Comparison of ENCODE assay signal across 8 cellular contexts in the genomic region with DNA sequence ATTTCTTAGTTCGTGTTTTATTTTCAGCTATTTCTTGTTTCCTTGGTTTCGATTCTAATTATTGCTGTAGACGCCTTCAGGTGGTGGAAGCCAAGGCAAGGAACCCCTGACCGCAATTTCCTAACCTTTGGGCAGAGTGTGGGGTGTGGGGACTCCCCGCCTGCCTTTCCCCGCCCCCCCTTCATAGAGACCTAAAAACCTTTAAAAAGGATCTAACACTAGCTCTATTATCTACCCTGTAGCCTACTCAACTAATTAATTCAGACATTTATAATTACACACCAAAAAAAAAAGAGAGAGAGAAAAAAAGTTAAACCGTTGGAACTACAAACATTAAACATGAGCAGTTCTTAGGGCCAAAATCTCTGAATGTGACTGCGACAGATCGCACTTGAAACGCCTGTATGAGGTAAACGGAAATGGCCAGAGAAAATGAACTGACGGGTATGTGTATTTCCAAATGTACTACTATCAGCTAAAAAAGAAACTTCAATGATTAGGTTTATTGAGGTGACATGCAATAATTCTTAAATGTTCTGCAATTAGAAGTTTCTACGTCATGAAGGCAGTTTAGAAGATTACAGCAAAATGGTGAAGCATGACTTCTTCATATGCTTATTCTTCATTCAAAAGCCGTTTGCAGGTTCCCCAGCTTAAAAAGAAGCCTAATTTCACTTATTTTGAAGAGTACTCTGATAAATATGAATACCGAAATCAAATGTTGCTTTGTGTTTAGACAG. TPM values are rescaled to one million over a fixed set of nuclear protein-coding genes. Genes with fewer than 3 reads are reported as not detected.
DNase-seq lines count a peak whose midpoint lies in the region; ATAC-seq and TF ChIP-seq lines count a peak whose summit lies in the region.

No MANE protein-coding gene starts in this region.

- H3K4me1 ChIP-seq in heart left ventricle (peaks cover 0 to 33% (median 5%) of the 10 kb centered on the region in 12 donors), endocrine pancreas (ENCODE audit: control insufficient read depth, insufficient read depth, low read length) (peaks cover 9% of the 10 kb centered on the region), osteoblast (ENCODE audit: insufficient read depth, low read length) (peaks cover 7% of the 10 kb centered on the region)

- DNase-seq in heart left ventricle: peak in 1 of 5 donors; percentile 10
- DNase-seq in Right ventricle myocardium inferior (ENCODE audit: missing footprints): no peak
- DNase-seq in activated CD4-positive, alpha-beta T cell treated with anti-CD3 and anti-CD28 coated beads for 48 hours: peak; percentile 53
- peak; percentile 52 for DNase-seq in osteoblast (ENCODE audit: insufficient read length, low spot score, missing footprints)
- no peak for DNase-seq in HPDE6-E6E7 (ENCODE audit: extremely low spot score)
- DNase-seq in NCI-H2227 (lab: John Stamatoyannopoulos, UW; ENCODE audit: unreplicated experiment): no peak

- no peaks in the 10 kb centered on the region for H3K27me3 ChIP-seq in heart left ventricle
- H3K27me3 ChIP-seq in endocrine pancreas (ENCODE audit: control insufficient read depth, insufficient read depth, low read length): no peaks in the 10 kb centered on the region
- H3K27me3 ChIP-seq in osteoblast (ENCODE audit: insufficient read depth, low read length): no peaks in the 10 kb centered on the region

- no peak for TF ChIP-seq CTCF in heart left ventricle (IDR thresholded peaks at IDR 0.05)
- no peak for TF ChIP-seq CTCF in osteoblast (IDR thresholded peaks at IDR 0.05; ENCODE audit: extremely low read depth, low read depth, low read length)

- peak overlapping the region; percentile 45 for H3K9ac ChIP-seq in endocrine pancreas (ENCODE audit: control insufficient read depth, insufficient read depth, low read length)

- no peaks in the 10 kb centered on the region for H3K36me3 ChIP-seq in heart left ventricle
- no peaks in the 10 kb centered on the region for H3K36me3 ChIP-seq in endocrine pancreas (ENCODE audit: control insufficient read depth, insufficient read depth, low read length)
- no peaks in the 10 kb centered on the region for H3K36me3 ChIP-seq in osteoblast (ENCODE audit: insufficient read depth, low read length)

- peak overlapping the region; percentile 40 to 95 (median 84) for H3K4me3 ChIP-seq in heart left ventricle
- H3K4me3 ChIP-seq in endocrine pancreas (ENCODE audit: control insufficient read depth, insufficient read depth, low read length): peak overlapping the region; percentile 63
- peak overlapping the region; percentile 87 for H3K4me3 ChIP-seq in osteoblast (ENCODE audit: insufficient read depth, low read length)

- no peaks in the 10 kb centered on the region for H4K20me1 ChIP-seq in osteoblast (ENCODE audit: insufficient read depth, low read length)

- H3K79me2 ChIP-seq in osteoblast (ENCODE audit: insufficient read depth, low read length): no peaks in the 10 kb centered on the region

- peak overlapping the region; percentile 87 for H3K4me2 ChIP-seq in osteoblast (ENCODE audit: insufficient read depth, low read length)

- peak in 1 of 4 donors; percentile 4 for ATAC-seq in heart left ventricle
- no peak for ATAC-seq in Right ventricle myocardium inferior
- ATAC-seq in HG03432 (IDR thresholded peaks at IDR 0.05; ENCODE audit: unreplicated experiment): peak; percentile 50

- intact Hi-C loops in heart left ventricle (cut with DNase I) (loop anchor here in 5 of 10 donors (1.0 to 10.0 kb wide), 4 partner anchors 20 to 686 kb away; no protein-coding TSS in a partner anchor), Right ventricle myocardium inferior (cut with DNase I) (loop anchor here (1.0 to 5.0 kb wide), 2 partner anchors 20 to 679 kb away; a partner anchor contains a TSS)

- H3K9me3 ChIP-seq in heart left ventricle (no peaks in the 10 kb centered on the region), endocrine pancreas (ENCODE audit: control insufficient read depth, low read length) (no peaks in the 10 kb centered on the region), osteoblast (ENCODE audit: low read depth, low read length) (no peaks in the 10 kb centered on the region)

- no peak for TF ChIP-seq POLR2A in heart left ventricle (IDR thresholded peaks at IDR 0.05)

- WGBS in heart left ventricle, 4 donors: 47 to 54% (median 50%) methylated on average over 15 of the region's 15 CpGs

- H2AFZ ChIP-seq in osteoblast (ENCODE audit: low read length): peak overlapping the region; percentile 99

- peak overlapping the region; percentile 72 to 95 (median 90) for H3K27ac ChIP-seq in heart left ventricle
- H3K27ac ChIP-seq in osteoblast (ENCODE audit: low read depth, low read length): peak overlapping the region; percentile 84

RNA-seq across cellular contexts. Expression of a gene that starts 19.0 kb away (rescaled TPM):
- total RNA-seq in heart left ventricle (10 to 100 TPM; 10.2 to 25.7 (median 14.5) TPM), Right ventricle myocardium inferior (11.8 TPM), osteoblast (34.8 and 36.6 TPM in 2 replicates)
- 1 to 10 TPM; 1.4 to 3.0 TPM for polyA plus RNA-seq in heart left ventricle

Comparison
In these comparisons a context has a peak if more than half of its experiments do, and no peak if none do; other contexts are left out.
1. DNase-seq: peak in activated CD4-positive, alpha-beta T cell treated with anti-CD3 and anti-CD28 coated beads for 48 hours (single experiment) and osteoblast (single experiment); none in Right ventricle myocardium inferior (single experiment), HPDE6-E6E7 (single experiment) and NCI-H2227 (single experiment).
2. Peak in every context shown above with its lines, with median percentiles within 50 percentile points of each other: H3K4me3 ChIP-seq.